In genomic region chr4:169250796-169251195, GRCh38 we compare ENCODE assay signal across 17 cellular contexts. TPM values are rescaled to one million over a fixed set of nuclear protein-coding genes. Genes with fewer than 3 reads are reported as not detected.
DNase-seq lines count a peak whose midpoint lies in the region; ATAC-seq and TF ChIP-seq lines count a peak whose summit lies in the region.
"Had no signal": no experiment of that assay in that cellular context is flagged by ENCODE, and none has a peak within 500 bp of the region (broad histone marks: within the 10 kb centered on the region; RNA-seq: fewer than 3 reads in every experiment).

No MANE protein-coding gene starts in this region.

- TF ChIP-seq CTCF in endothelial cell (IDR thresholded peaks at IDR 0.05; ENCODE audit: unreplicated experiment) (no peak), nephron progenitor cell (IDR thresholded peaks at IDR 0.05) (no peak), tibial artery (IDR thresholded peaks at IDR 0.05) (no peak)

- H3K27ac Mint-ChIP-seq in endothelial cell (ENCODE audit: unreplicated experiment) (peak overlapping the region; percentile 77), nephron progenitor cell (peak overlapping the region; percentile 10)
- H3K27ac Mint-ChIP-seq: T-helper 2 cell treated with Interferon-gamma antibody and Interleukin-4, amounts not matched to agents 5 μg/mL and 100 μg/mL, for 36 hours had no signal

- in situ Hi-C loops in Caki2 (cut with HindIII; ENCODE audit: low pct_unique_long_range_greater_than_20kb, low sequenced_read_pairs), result no loop called here

- H3K36me3 Mint-ChIP-seq in endothelial cell (ENCODE audit: low read depth, unreplicated experiment) (peaks cover 12% of the 10 kb centered on the region), nephron progenitor cell (ENCODE audit: low read depth) (peaks cover 30% of the 10 kb centered on the region)

- intact Hi-C loops in Right ventricle myocardium inferior (cut with DNase I), result no loop called here
- intact Hi-C loops in tibial artery (cut with DNase I; ENCODE audit: low total_unique reads), result no loop called here

- H3K27me3 Mint-ChIP-seq in endothelial cell (ENCODE audit: unreplicated experiment) (no peaks in the 10 kb centered on the region), nephron progenitor cell (ENCODE audit: low read depth, poor library complexity) (peaks cover 2% of the 10 kb centered on the region)

- H3K4me3 ChIP-seq in H7 (ENCODE audit: insufficient read depth, low read depth, low read length) (no peak overlapping the region), tibial artery (no peak overlapping the region)
- H3K4me3 ChIP-seq: prostate gland had no signal

- H3K36me3 ChIP-seq in H7 (replicated peaks; ENCODE audit: control insufficient read depth, insufficient read depth, low read length), result no peaks in the 10 kb centered on the region
- H3K36me3 ChIP-seq in tibial artery, result no peaks in the 10 kb centered on the region
- H3K36me3 ChIP-seq: prostate gland had no signal

- peaks cover 51% of the 10 kb centered on the region for H3K4me1 Mint-ChIP-seq in endothelial cell (ENCODE audit: unreplicated experiment)
- H3K4me1 Mint-ChIP-seq in nephron progenitor cell, result peaks cover 77% of the 10 kb centered on the region
- H3K4me1 Mint-ChIP-seq: central memory CD8-positive, alpha-beta T cell had no signal

- peaks cover 0 to 88% (median 54%) of the 10 kb centered on the region in 4 donors for H3K4me1 ChIP-seq in tibial artery

- H3K27me3 ChIP-seq in H7 (ENCODE audit: control insufficient read depth, insufficient read depth, low read length) (no peaks in the 10 kb centered on the region), tibial artery (no peaks in the 10 kb centered on the region)

- DNase-seq in Caki2 (ENCODE audit: low read depth), result peak; percentile 27
- DNase-seq in SW480 (ENCODE audit: low spot score), result peak; percentile 43
- DNase-seq in endothelial cell (ENCODE audit: low spot score), result no peak
- DNase-seq in nephron progenitor cell, result no peak
- no peak for DNase-seq in Right ventricle myocardium inferior (ENCODE audit: missing footprints)
- no peak for DNase-seq in H7
- no peak for DNase-seq in RKO (ENCODE audit: low spot score)
- DNase-seq in tibial artery, result no peak
- DNase-seq: activated CD4-positive, alpha-beta T cell treated with anti-CD3 and anti-CD28 coated beads, Interleukin-2, amount 50 U/mL, for 1 hour; activated T-cell treated with anti-CD3 and anti-CD28 coated beads, Interleukin-2, amount 50 U/mL, for 4 hours; COR-L47; GDM1; NCI-H748 treated with DMSO at 0.1 percent for 48 hours had no signal

- H3K27ac ChIP-seq in tibial artery, result no peak overlapping the region
- H3K27ac ChIP-seq: RWPE1 had no signal

- H3K9me3 Mint-ChIP-seq in endothelial cell (ENCODE audit: unreplicated experiment) (no peaks in the 10 kb centered on the region), nephron progenitor cell (peaks cover 20% of the 10 kb centered on the region)
- H3K9me3 Mint-ChIP-seq: activated T-cell treated with anti-CD3 and anti-CD28 coated beads, Interleukin-2, amount 50 U/mL, for 4 hours; central memory CD8-positive, alpha-beta T cell; T-helper 2 cell treated with Interferon-gamma antibody and Interleukin-4, amounts not matched to agents 5 μg/mL and 100 μg/mL, for 36 hours had no signal

- no peak for ATAC-seq in Right ventricle myocardium inferior
- ATAC-seq: activated T-cell treated with anti-CD3 and anti-CD28 coated beads, Interleukin-2, amount 50 U/mL, for 4 hours had no signal

- H3K4me3 Mint-ChIP-seq in endothelial cell (ENCODE audit: unreplicated experiment) (no peak overlapping the region), nephron progenitor cell (no peak overlapping the region)
- H3K4me3 Mint-ChIP-seq: activated T-cell treated with anti-CD3 and anti-CD28 coated beads, Interleukin-2, amount 50 U/mL, for 4 hours; central memory CD8-positive, alpha-beta T cell; T-helper 2 cell treated with Interferon-gamma antibody and Interleukin-4, amounts not matched to agents 5 μg/mL and 100 μg/mL, for 36 hours had no signal

- H3K9me3 ChIP-seq in tibial artery, result no peaks in the 10 kb centered on the region
- H3K9me3 ChIP-seq: prostate gland had no signal

RNA-seq across cellular contexts. Expression of gene SH3RF1, which starts 20.0 kb away (rescaled TPM):
- total RNA-seq in Caki2 (2014; rRNA removed; shearing (Covaris generic); ENCODE audit: low replicate concordance), result 7.4 and 15.3 TPM in 2 replicates
- total RNA-seq in endothelial cell (ENCODE audit: unreplicated experiment), result 23.5 TPM
- total RNA-seq in Right ventricle myocardium inferior, result 8.8 TPM
- 4.2 and 4.6 TPM in 2 replicates for total RNA-seq in H7 (2014; rRNA removed; shearing (Covaris generic))

Comparison
In these comparisons a context has a peak if more than half of its experiments do, and no peak if none do; other contexts are left out.
1. DNase-seq: peak in Caki2 (single experiment) and SW480 (single experiment); none in endothelial cell (single experiment), nephron progenitor cell (single experiment), Right ventricle myocardium inferior (single experiment), H7 (single experiment), RKO (single experiment) and tibial artery (0 of 2).